In genomic region chr3:44729384-44729910, GRCh38 we compare ENCODE assay signal across 1 cellular context.
TF ChIP-seq lines count a peak whose summit lies in the region.

Gene ZNF501 (plus strand): TSS chr3:44729635. CDS start chr3:44734422, 4,787 bp downstream.

TF ChIP-seq in HepG2, 621 proteins besides CTCF, POLR2A, EP300 and RAD21 (continued from another document and continues in another):
- TF ChIP-seq GLMP (CRISPR knock-in tag; IDR thresholded peaks at IDR 0.05; ENCODE audit: borderline replicate concordance) (no peak), ISL2 (CRISPR knock-in tag; IDR thresholded peaks at IDR 0.05) (no peak; the same call in 1 of the 2 replicates), IKZF4 (CRISPR knock-in tag; IDR thresholded peaks at IDR 0.05; ENCODE audit: borderline replicate concordance, low read depth, not compliant biosample characterization) (peak; percentile 72), RNF219 (CRISPR knock-in tag; IDR thresholded peaks at IDR 0.05) (no peak; the same call in 1 of the 2 replicates), REL (CRISPR knock-in tag; conservative IDR thresholded peaks at IDR 0.05) (no peak), KDM5A (IDR thresholded peaks at IDR 0.05; ENCODE audit: borderline replicate concordance, low read length) (peak; percentile 66; the same call in 1 of the 2 replicates), ZNF687 (CRISPR knock-in tag; IDR thresholded peaks at IDR 0.05) (peak; percentile 94), CREB1 (IDR thresholded peaks at IDR 0.05) (peak; percentile 99), CREB1 (CRISPR knock-in tag; IDR thresholded peaks at IDR 0.05) (peak; percentile 99), HNRNPUL1 (IDR thresholded peaks at IDR 0.05; ENCODE audit: low read depth, low read length) (no peak), ZNF549 (CRISPR knock-in tag; IDR thresholded peaks at IDR 0.05) (no peak), ZNF784 (CRISPR knock-in tag; IDR thresholded peaks at IDR 0.05; ENCODE audit: borderline replicate concordance) (no peak), GATAD2A (CRISPR knock-in tag; IDR thresholded peaks at IDR 0.05) (peak; percentile 58), ZNF891 (CRISPR knock-in tag; IDR thresholded peaks at IDR 0.05) (peak; percentile 85), ZKSCAN5 (CRISPR knock-in tag; IDR thresholded peaks at IDR 0.05) (no peak), ZNF264 (CRISPR knock-in tag; IDR thresholded peaks at IDR 0.05) (0 out of 2 replicates have a peak, but pooled peaks have one; percentile 36), ZNF274 (CRISPR knock-in tag; IDR thresholded peaks at IDR 0.05) (peak; percentile 93), TSC22D2 (CRISPR knock-in tag; IDR thresholded peaks at IDR 0.05; ENCODE audit: borderline replicate concordance) (peak; percentile 69; the same call in 1 of the 2 replicates), ZNF564 (CRISPR knock-in tag; IDR thresholded peaks at IDR 0.05) (peak; percentile 90), HDAC6 (IDR thresholded peaks at IDR 0.05; ENCODE audit: low read depth, low read length) (no peak), ZNF552 (CRISPR knock-in tag; IDR thresholded peaks at IDR 0.05; ENCODE audit: borderline replicate concordance) (peak; percentile 79), SCMH1 (CRISPR knock-in tag; IDR thresholded peaks at IDR 0.05; ENCODE audit: borderline replicate concordance) (no peak), SIX4 (CRISPR knock-in tag; IDR thresholded peaks at IDR 0.05) (0 out of 2 replicates have a peak, but pooled peaks have one; percentile 23), ZNF335 (CRISPR knock-in tag; IDR thresholded peaks at IDR 0.05) (peak; percentile 53), TBP (CRISPR knock-in tag; IDR thresholded peaks at IDR 0.05) (no peak), HMG20B (CRISPR knock-in tag; conservative IDR thresholded peaks at IDR 0.05) (no peak), ZNF501 (CRISPR knock-in tag; IDR thresholded peaks at IDR 0.05) (peak; percentile 82; the same call in 1 of the 2 replicates), KLF6 (CRISPR knock-in tag; IDR thresholded peaks at IDR 0.05) (peak; percentile 72; the same call in 1 of the 2 replicates), ATF7-NPFF (CRISPR knock-in tag; IDR thresholded peaks at IDR 0.05; ENCODE audit: low read depth) (peak; percentile 72; the same call in 1 of the 2 replicates), YEATS2 (CRISPR knock-in tag; IDR thresholded peaks at IDR 0.05; ENCODE audit: borderline replicate concordance) (peak; percentile 98), EZH2 (conservative IDR thresholded peaks at IDR 0.05; ENCODE audit: low read depth, low read length) (no peak), SRSF1 (optimal IDR thresholded peaks at IDR 0.05; ENCODE audit: low read depth, low read length) (no peak), KAT7 (CRISPR knock-in tag; IDR thresholded peaks at IDR 0.05; ENCODE audit: borderline replicate concordance) (no peak; the same call in 1 of the 2 replicates), ZMYM2 (CRISPR knock-in tag; IDR thresholded peaks at IDR 0.05) (0 out of 2 replicates have a peak, but pooled peaks have one; percentile 52), ZNF101 (CRISPR knock-in tag; IDR thresholded peaks at IDR 0.05; ENCODE audit: borderline replicate concordance, low read depth) (no peak), TFE3 (CRISPR knock-in tag; IDR thresholded peaks at IDR 0.05) (0 out of 2 replicates have a peak, but pooled peaks have one; percentile 14), ZNF24 (IDR thresholded peaks at IDR 0.05) (no peak), NCOA2 (CRISPR knock-in tag; IDR thresholded peaks at IDR 0.05) (peak; percentile 56; the same call in 1 of the 2 replicates), ZNF841 (CRISPR knock-in tag; IDR thresholded peaks at IDR 0.05; ENCODE audit: borderline replicate concordance) (no peak), JUNB (CRISPR knock-in tag; IDR thresholded peaks at IDR 0.05; ENCODE audit: borderline replicate concordance) (no peak), REPIN1 (CRISPR knock-in tag; IDR thresholded peaks at IDR 0.05; ENCODE audit: borderline replicate concordance, low read depth) (peak; percentile 93; the same call in 1 of the 2 replicates)
- TF ChIP-seq, protein P1, sequence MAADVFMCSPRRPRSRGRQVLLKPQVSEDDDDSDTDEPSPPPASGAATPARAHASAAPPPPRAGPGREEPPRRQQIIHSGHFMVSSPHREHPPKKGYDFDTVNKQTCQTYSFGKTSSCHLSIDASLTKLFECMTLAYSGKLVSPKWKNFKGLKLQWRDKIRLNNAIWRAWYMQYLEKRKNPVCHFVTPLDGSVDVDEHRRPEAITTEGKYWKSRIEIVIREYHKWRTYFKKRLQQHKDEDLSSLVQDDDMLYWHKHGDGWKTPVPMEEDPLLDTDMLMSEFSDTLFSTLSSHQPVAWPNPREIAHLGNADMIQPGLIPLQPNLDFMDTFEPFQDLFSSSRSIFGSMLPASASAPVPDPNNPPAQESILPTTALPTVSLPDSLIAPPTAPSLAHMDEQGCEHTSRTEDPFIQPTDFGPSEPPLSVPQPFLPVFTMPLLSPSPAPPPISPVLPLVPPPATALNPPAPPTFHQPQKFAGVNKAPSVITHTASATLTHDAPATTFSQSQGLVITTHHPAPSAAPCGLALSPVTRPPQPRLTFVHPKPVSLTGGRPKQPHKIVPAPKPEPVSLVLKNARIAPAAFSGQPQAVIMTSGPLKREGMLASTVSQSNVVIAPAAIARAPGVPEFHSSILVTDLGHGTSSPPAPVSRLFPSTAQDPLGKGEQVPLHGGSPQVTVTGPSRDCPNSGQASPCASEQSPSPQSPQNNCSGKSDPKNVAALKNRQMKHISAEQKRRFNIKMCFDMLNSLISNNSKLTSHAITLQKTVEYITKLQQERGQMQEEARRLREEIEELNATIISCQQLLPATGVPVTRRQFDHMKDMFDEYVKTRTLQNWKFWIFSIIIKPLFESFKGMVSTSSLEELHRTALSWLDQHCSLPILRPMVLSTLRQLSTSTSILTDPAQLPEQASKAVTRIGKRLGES (CRISPR knock-in tag; IDR thresholded peaks at IDR 0.05; ENCODE audit: borderline replicate concordance), result no peak
- TF ChIP-seq, protein P2, sequence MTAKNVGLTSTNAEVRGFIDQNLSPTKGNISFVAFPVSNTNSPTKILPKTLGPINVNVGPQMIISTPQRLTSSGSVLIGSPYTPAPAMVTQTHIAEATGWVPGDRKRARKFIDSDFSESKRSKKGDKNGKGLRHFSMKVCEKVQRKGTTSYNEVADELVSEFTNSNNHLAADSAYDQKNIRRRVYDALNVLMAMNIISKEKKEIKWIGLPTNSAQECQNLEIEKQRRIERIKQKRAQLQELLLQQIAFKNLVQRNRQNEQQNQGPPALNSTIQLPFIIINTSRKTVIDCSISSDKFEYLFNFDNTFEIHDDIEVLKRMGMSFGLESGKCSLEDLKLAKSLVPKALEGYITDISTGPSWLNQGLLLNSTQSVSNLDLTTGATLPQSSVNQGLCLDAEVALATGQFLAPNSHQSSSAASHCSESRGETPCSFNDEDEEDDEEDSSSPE (CRISPR knock-in tag; IDR thresholded peaks at IDR 0.05), result peak; percentile 94
- TF ChIP-seq, protein P3, sequence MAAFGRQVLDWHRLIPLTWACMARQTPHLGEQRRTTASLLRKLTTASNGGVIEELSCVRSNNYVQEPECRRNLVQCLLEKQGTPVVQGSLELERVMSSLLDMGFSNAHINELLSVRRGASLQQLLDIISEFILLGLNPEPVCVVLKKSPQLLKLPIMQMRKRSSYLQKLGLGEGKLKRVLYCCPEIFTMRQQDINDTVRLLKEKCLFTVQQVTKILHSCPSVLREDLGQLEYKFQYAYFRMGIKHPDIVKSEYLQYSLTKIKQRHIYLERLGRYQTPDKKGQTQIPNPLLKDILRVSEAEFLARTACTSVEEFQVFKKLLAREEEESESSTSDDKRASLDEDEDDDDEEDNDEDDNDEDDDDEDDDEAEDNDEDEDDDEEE (CRISPR knock-in tag; IDR thresholded peaks at IDR 0.05), result 0 out of 2 replicates have a peak, but pooled peaks have one; percentile 57
- TF ChIP-seq, protein P4, sequence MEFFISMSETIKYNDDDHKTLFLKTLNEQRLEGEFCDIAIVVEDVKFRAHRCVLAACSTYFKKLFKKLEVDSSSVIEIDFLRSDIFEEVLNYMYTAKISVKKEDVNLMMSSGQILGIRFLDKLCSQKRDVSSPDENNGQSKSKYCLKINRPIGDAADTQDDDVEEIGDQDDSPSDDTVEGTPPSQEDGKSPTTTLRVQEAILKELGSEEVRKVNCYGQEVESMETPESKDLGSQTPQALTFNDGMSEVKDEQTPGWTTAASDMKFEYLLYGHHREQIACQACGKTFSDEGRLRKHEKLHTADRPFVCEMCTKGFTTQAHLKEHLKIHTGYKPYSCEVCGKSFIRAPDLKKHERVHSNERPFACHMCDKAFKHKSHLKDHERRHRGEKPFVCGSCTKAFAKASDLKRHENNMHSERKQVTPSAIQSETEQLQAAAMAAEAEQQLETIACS (CRISPR knock-in tag; IDR thresholded peaks at IDR 0.05), result no peak; the same call in 1 of the 2 replicates
